2 cellular contexts compared by ENCODE assay signal in the genomic region with DNA sequence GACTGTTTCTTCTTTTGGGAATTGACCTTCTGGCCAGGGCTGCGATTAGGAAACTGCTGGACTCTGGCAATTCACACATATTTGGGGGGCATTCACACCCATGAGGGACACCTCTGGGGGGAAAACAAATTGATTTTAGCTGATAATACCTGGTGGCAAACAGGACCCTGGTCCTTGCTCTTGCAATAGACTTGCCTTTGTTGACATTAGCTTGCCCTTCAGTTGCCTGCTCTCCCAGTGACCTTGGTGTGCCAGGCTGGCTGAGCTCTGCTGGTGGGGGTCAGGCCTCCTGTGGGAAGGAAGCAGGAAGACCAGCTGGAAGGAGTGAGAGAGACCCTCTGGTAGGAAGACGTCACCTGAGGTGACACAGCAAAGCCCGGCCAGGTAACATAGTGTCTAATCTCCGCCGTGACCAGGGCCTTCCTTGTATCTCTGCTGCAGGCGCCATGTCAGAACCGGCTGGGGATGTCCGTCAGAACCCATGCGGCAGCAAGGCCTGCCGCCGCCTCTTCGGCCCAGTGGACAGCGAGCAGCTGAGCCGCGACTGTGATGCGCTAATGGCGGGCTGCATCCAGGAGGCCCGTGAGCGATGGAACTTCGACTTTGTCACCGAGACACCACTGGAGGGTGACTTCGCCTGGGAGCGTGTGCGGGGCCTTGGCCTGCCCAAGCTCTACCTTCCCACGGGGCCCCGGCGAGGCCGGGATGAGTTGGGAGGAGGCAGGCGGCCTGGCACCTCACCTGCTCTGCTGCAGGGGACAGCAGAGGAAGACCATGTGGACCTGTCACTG.
A peak's percentile ranks its signal among the peaks of the same experiment; 100 is the strongest.
TF ChIP-seq lines count a peak whose summit lies in the region.

No MANE protein-coding gene starts in this region.

TF ChIP-seq in GM23338, 12 proteins besides CTCF, POLR2A, EP300 and RAD21:
- TF ChIP-seq EZH2 (IDR thresholded peaks at IDR 0.05; ENCODE audit: low read depth, unreplicated experiment) (no peak), ZNF331 (CRISPR knock-in tag; IDR thresholded peaks at IDR 0.05; ENCODE audit: low read depth) (no peak)
TF ChIP-seq in GM23338: peak in this region for 0.

TF ChIP-seq in GM12878, 131 proteins besides CTCF, POLR2A, EP300 and RAD21:
- TF ChIP-seq STAT1 (conservative IDR thresholded peaks at IDR 0.05) (no peak), POU2F2 (IDR thresholded peaks at IDR 0.05; ENCODE audit: borderline replicate concordance, low read depth, low read length) (peak; percentile 7; the same call in 1 of the 3 replicates), CEBPB (IDR thresholded peaks at IDR 0.05; ENCODE audit: borderline replicate concordance in 1 of 2, low read depth in 2 of 2, low read length in 2 of 2) (no peak), BACH1 (IDR thresholded peaks at IDR 0.05; ENCODE audit: borderline replicate concordance) (peak; percentile 21; the same call in 1 of the 2 replicates), EGR1 (IDR thresholded peaks at IDR 0.05; ENCODE audit: borderline replicate concordance in 1 of 2, low read depth in 2 of 2, low read length in 2 of 2) (no peak), POLR2AphosphoS5 (IDR thresholded peaks at IDR 0.05; ENCODE audit: low read length) (peak; percentile 28; the same call in 1 of the 2 replicates), SIX5 (IDR thresholded peaks at IDR 0.05; ENCODE audit: low read depth, low read length, severe bottlenecking) (no peak), POLR2AphosphoS2 (IDR thresholded peaks at IDR 0.05; ENCODE audit: low read depth, low read length) (peak; percentile 50; the same call in 1 of the 2 replicates)
- TF ChIP-seq, protein P1, sequence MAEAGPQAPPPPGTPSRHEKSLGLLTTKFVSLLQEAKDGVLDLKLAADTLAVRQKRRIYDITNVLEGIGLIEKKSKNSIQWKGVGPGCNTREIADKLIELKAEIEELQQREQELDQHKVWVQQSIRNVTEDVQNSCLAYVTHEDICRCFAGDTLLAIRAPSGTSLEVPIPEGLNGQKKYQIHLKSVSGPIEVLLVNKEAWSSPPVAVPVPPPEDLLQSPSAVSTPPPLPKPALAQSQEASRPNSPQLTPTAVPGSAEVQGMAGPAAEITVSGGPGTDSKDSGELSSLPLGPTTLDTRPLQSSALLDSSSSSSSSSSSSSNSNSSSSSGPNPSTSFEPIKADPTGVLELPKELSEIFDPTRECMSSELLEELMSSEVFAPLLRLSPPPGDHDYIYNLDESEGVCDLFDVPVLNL (IDR thresholded peaks at IDR 0.05; ENCODE audit: low read depth, low read length), result no peak
- TF ChIP-seq, protein P2, sequence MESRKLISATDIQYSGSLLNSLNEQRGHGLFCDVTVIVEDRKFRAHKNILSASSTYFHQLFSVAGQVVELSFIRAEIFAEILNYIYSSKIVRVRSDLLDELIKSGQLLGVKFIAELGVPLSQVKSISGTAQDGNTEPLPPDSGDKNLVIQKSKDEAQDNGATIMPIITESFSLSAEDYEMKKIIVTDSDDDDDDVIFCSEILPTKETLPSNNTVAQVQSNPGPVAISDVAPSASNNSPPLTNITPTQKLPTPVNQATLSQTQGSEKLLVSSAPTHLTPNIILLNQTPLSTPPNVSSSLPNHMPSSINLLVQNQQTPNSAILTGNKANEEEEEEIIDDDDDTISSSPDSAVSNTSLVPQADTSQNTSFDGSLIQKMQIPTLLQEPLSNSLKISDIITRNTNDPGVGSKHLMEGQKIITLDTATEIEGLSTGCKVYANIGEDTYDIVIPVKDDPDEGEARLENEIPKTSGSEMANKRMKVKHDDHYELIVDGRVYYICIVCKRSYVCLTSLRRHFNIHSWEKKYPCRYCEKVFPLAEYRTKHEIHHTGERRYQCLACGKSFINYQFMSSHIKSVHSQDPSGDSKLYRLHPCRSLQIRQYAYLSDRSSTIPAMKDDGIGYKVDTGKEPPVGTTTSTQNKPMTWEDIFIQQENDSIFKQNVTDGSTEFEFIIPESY (IDR thresholded peaks at IDR 0.05), result peak; percentile 93
- TF ChIP-seq, protein P3, sequence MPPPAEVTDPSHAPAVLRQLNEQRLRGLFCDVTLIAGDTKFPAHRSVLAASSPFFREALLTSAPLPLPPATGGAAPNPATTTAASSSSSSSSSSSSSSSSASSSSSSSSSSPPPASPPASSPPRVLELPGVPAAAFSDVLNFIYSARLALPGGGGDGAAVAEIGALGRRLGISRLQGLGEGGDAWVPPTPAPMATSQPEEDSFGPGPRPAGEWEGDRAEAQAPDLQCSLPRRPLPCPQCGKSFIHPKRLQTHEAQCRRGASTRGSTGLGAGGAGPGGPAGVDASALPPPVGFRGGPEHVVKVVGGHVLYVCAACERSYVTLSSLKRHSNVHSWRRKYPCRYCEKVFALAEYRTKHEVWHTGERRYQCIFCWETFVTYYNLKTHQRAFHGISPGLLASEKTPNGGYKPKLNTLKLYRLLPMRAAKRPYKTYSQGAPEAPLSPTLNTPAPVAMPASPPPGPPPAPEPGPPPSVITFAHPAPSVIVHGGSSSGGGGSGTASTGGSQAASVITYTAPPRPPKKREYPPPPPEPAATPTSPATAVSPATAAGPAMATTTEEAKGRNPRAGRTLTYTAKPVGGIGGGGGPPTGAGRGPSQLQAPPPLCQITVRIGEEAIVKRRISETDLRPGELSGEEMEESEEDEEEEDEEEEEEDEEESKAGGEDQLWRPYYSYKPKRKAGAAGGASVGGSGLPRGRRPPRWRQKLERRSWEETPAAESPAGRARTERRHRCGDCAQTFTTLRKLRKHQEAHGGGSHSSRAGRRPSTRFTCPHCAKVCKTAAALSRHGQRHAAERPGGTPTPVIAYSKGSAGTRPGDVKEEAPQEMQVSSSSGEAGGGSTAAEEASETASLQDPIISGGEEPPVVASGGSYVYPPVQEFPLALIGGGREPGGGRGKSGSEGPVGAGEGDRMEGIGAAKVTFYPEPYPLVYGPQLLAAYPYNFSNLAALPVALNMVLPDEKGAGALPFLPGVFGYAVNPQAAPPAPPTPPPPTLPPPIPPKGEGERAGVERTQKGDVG (CRISPR knock-in tag; IDR thresholded peaks at IDR 0.05), result no peak
- TF ChIP-seq, protein P4, sequence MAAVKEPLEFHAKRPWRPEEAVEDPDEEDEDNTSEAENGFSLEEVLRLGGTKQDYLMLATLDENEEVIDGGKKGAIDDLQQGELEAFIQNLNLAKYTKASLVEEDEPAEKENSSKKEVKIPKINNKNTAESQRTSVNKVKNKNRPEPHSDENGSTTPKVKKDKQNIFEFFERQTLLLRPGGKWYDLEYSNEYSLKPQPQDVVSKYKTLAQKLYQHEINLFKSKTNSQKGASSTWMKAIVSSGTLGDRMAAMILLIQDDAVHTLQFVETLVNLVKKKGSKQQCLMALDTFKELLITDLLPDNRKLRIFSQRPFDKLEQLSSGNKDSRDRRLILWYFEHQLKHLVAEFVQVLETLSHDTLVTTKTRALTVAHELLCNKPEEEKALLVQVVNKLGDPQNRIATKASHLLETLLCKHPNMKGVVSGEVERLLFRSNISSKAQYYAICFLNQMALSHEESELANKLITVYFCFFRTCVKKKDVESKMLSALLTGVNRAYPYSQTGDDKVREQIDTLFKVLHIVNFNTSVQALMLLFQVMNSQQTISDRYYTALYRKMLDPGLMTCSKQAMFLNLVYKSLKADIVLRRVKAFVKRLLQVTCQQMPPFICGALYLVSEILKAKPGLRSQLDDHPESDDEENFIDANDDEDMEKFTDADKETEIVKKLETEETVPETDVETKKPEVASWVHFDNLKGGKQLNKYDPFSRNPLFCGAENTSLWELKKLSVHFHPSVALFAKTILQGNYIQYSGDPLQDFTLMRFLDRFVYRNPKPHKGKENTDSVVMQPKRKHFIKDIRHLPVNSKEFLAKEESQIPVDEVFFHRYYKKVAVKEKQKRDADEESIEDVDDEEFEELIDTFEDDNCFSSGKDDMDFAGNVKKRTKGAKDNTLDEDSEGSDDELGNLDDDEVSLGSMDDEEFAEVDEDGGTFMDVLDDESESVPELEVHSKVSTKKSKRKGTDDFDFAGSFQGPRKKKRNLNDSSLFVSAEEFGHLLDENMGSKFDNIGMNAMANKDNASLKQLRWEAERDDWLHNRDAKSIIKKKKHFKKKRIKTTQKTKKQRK (IDR thresholded peaks at IDR 0.05; ENCODE audit: low read depth, low read length), result no peak
